Comparison of ENCODE assay signal across 33 cellular contexts in the genomic region with DNA sequence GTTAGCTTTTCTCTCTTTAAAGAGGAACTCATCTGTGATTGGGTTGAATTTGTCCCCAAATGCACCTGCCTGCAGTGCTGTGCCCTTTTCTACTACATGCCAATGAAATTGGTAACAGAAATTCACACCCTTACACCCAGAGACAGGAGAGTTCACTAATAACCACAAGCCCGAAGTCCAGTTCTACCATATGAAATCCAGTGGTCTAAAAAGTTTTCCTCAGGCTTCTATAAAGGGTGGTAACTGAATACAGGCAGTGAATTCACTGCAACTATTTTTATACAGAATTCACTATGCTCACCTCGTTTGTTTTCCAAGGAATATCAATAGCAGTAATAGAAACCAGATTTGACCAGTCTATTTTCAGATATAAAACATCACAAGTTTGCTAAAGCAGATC.
"Had no signal": no experiment of that assay in that cellular context is flagged by ENCODE, and none has a peak within 500 bp of the region (broad histone marks: within the 10 kb centered on the region; RNA-seq: fewer than 3 reads in every experiment).

No MANE protein-coding gene starts in this region.

- ATAC-seq: activated CD4-positive, alpha-beta T cell treated with anti-CD3 and anti-CD28 coated beads for 36 hours; activated CD4-positive, CD25-positive, alpha-beta regulatory T cell treated with anti-CD3 and anti-CD28 coated beads, Interleukin-2, amount 50 U/mL, for 24 hours; activated CD8-positive, alpha-beta T cell treated with anti-CD3 and anti-CD28 coated beads, Interleukin-2, amount 10 ng/mL, durations not matched to agents 7 days and 5 days; PC-3; WTC11 had no signal

- H3K27me3 ChIP-seq: ascending aorta, breast epithelium, Peyer's patch, SJSA1 had no signal

- H3K4me1 Mint-ChIP-seq: activated CD4-positive, alpha-beta T cell treated with anti-CD3 and anti-CD28 coated beads for 36 hours; activated naive CD4-positive, alpha-beta T cell treated with anti-CD3 and anti-CD28 coated beads, Interleukin-2, amount 50 U/mL, for 24 hours; WTC11 had no signal

- H3K4me3 ChIP-seq: ascending aorta, breast epithelium, Peyer's patch, SJSA1 had no signal

- H3K9me3 Mint-ChIP-seq: activated CD4-positive, alpha-beta T cell treated with anti-CD3 and anti-CD28 coated beads, Interleukin-2, amount 10 ng/mL, durations not matched to agents 7 days and 5 days; activated naive CD4-positive, alpha-beta T cell treated with anti-CD3 and anti-CD28 coated beads, Interleukin-2, amount 50 U/mL, for 24 hours; activated naive CD8-positive, alpha-beta T cell treated with anti-CD3 and anti-CD28 coated beads, Interleukin-2, amount 10 ng/mL, durations not matched to agents 7 days and 5 days; activated T-cell treated with anti-CD3 and anti-CD28 coated beads, Interleukin-2, amount 50 U/mL, for 24 hours; activated T-helper 2 cell treated with anti-CD3 and anti-CD28 coated beads, Interferon-gamma antibody, Interleukin-2, Interleukin-4, amounts not matched to agents 10 μg/mL and 5 μg/mL and 100 μg/mL, durations not matched to agents 14 hours and 24 hours and 36 hours; IgD-negative memory B cell; T-helper 1 cell treated with Interleukin-12 subunit alpha and Interleukin-12 subunit beta and Interleukin-4 antibody, amounts not matched to agents 30 μg/mL and 1 μg/mL, for 36 hours; T-helper 2 cell treated with Interferon-gamma antibody and Interleukin-4, amounts not matched to agents 5 μg/mL and 100 μg/mL, for 36 hours; WTC11 had no signal

- H3K4me3 Mint-ChIP-seq: activated CD4-positive, alpha-beta T cell treated with anti-CD3 and anti-CD28 coated beads for 36 hours; activated CD4-positive, alpha-beta T cell treated with anti-CD3 and anti-CD28 coated beads, Interleukin-2, amount 10 ng/mL, durations not matched to agents 7 days and 5 days; activated CD8-positive, alpha-beta T cell treated with anti-CD3 and anti-CD28 coated beads, Interleukin-2, amount 10 ng/mL, durations not matched to agents 7 days and 5 days; activated naive CD4-positive, alpha-beta T cell treated with anti-CD3 and anti-CD28 coated beads, Interleukin-2, amount 50 U/mL, for 24 hours; activated naive CD8-positive, alpha-beta T cell treated with anti-CD3 and anti-CD28 coated beads, Interleukin-2, amount 10 ng/mL, durations not matched to agents 7 days and 5 days; activated T-cell treated with anti-CD3 and anti-CD28 coated beads, Interleukin-2, amount 50 U/mL, for 24 hours; IgD-negative memory B cell; T-helper 1 cell treated with Interleukin-12 subunit alpha and Interleukin-12 subunit beta and Interleukin-4 antibody, amounts not matched to agents 30 μg/mL and 1 μg/mL, for 36 hours; T-helper 2 cell treated with Interferon-gamma antibody and Interleukin-4, amounts not matched to agents 5 μg/mL and 100 μg/mL, for 36 hours; WTC11 had no signal

- H3K27me3 Mint-ChIP-seq: activated CD4-positive, alpha-beta T cell treated with anti-CD3 and anti-CD28 coated beads for 36 hours; activated CD4-positive, alpha-beta T cell treated with anti-CD3 and anti-CD28 coated beads, Interleukin-2, amount 10 ng/mL, durations not matched to agents 7 days and 5 days; activated naive CD4-positive, alpha-beta T cell treated with anti-CD3 and anti-CD28 coated beads, Interleukin-2, amount 50 U/mL, for 24 hours; activated naive CD8-positive, alpha-beta T cell treated with anti-CD3 and anti-CD28 coated beads, Interleukin-2, amount 10 ng/mL, durations not matched to agents 7 days and 5 days; activated T-cell treated with anti-CD3 and anti-CD28 coated beads, Interleukin-2, amount 50 U/mL, for 24 hours; IgD-negative memory B cell had no signal

- H3K9me3 ChIP-seq: ascending aorta, breast epithelium, Peyer's patch, SJSA1, SK-N-SH had no signal

- H3K36me3 Mint-ChIP-seq: activated naive CD4-positive, alpha-beta T cell treated with anti-CD3 and anti-CD28 coated beads, Interleukin-2, amount 50 U/mL, for 24 hours; IgD-negative memory B cell had no signal

- H3K27ac ChIP-seq: ascending aorta, breast epithelium, Peyer's patch, SJSA1 had no signal

- H3K27ac Mint-ChIP-seq: activated CD4-positive, alpha-beta T cell treated with anti-CD3 and anti-CD28 coated beads for 36 hours; activated CD4-positive, alpha-beta T cell treated with anti-CD3 and anti-CD28 coated beads, Interleukin-2, amount 10 ng/mL, durations not matched to agents 7 days and 5 days; activated CD8-positive, alpha-beta T cell treated with anti-CD3 and anti-CD28 coated beads, Interleukin-2, amount 10 ng/mL, durations not matched to agents 7 days and 5 days; activated naive CD4-positive, alpha-beta T cell treated with anti-CD3 and anti-CD28 coated beads, Interleukin-2, amount 50 U/mL, for 24 hours; activated naive CD8-positive, alpha-beta T cell treated with anti-CD3 and anti-CD28 coated beads, Interleukin-2, amount 10 ng/mL, durations not matched to agents 7 days and 5 days; activated T-cell treated with anti-CD3 and anti-CD28 coated beads, Interleukin-2, amount 50 U/mL, for 24 hours; activated T-helper 2 cell treated with anti-CD3 and anti-CD28 coated beads, Interferon-gamma antibody, Interleukin-2, Interleukin-4, amounts not matched to agents 10 μg/mL and 5 μg/mL and 100 μg/mL, durations not matched to agents 14 hours and 24 hours and 36 hours; IgD-negative memory B cell; T-helper 1 cell treated with Interleukin-12 subunit alpha and Interleukin-12 subunit beta and Interleukin-4 antibody, amounts not matched to agents 30 μg/mL and 1 μg/mL, for 36 hours; T-helper 2 cell treated with Interferon-gamma antibody and Interleukin-4, amounts not matched to agents 5 μg/mL and 100 μg/mL, for 36 hours had no signal

- H3K36me3 ChIP-seq: breast epithelium, Peyer's patch, SJSA1 had no signal

- H3K4me1 ChIP-seq: ascending aorta, breast epithelium, Peyer's patch, SJSA1 had no signal

- DNase-seq: activated CD4-positive, alpha-beta T cell treated with anti-CD3 and anti-CD28 coated beads for 36 hours; activated CD4-positive, alpha-beta T cell treated with anti-CD3 and anti-CD28 coated beads, Interleukin-2, amount 10 ng/mL, durations not matched to agents 7 days and 5 days; activated CD4-positive, alpha-beta T cell treated with anti-CD3 and anti-CD28 coated beads, Interleukin-2, amount 50 U/mL, for 48 hours; activated CD8-positive, alpha-beta T cell treated with anti-CD3 and anti-CD28 coated beads, Interleukin-2, amount 10 ng/mL, durations not matched to agents 7 days and 5 days; activated gamma-delta T cell; activated naive CD4-positive, alpha-beta T cell treated with Interleukin-2 at 50 U/mL for 16 hours; activated naive CD8-positive, alpha-beta T cell treated with anti-CD3 and anti-CD28 coated beads, Interleukin-2, amount 10 ng/mL, durations not matched to agents 7 days and 5 days; activated T-cell treated with anti-CD3 and anti-CD28 coated beads, Interleukin-2, amount 50 U/mL, for 24 hours; amygdala; Karpas-422; KBM-7; NCI-H1105; NCI-H1417 treated with DMSO at 0.1 percent for 48 hours; NCI-H187 treated with DMSO at 0.1 percent for 48 hours; NCI-H2081; NCI-H226; NCI-H524 treated with DMSO at 0.1 percent for 48 hours; NK-92 treated with Interleukin-12 subunit alpha and Interleukin-12 subunit beta, amount 100 ng/mL, for 24 hours; PC-3; Peyer's patch; RPMI8226; SHP77 treated with DMSO at 0.1 percent for 48 hours; SK-N-SH had no signal
